30 cellular contexts compared by ENCODE assay signal in genomic region chr5:146050061-146050460, GRCh38. TPM values are rescaled to one million over a fixed set of nuclear protein-coding genes. Genes with fewer than 3 reads are reported as not detected.
"Had no signal": no experiment of that assay in that cellular context is flagged by ENCODE, and none has a peak within 500 bp of the region (broad histone marks: within the 10 kb centered on the region; RNA-seq: fewer than 3 reads in every experiment).

No MANE protein-coding gene starts in this region.

- H3K4me3 Mint-ChIP-seq: activated CD4-positive, alpha-beta memory T cell treated with anti-CD3 and anti-CD28 coated beads for 36 hours; activated CD4-positive, alpha-beta T cell treated with anti-CD3 and anti-CD28 coated beads, Interleukin-2, amount 10 ng/mL, durations not matched to agents 24 days and 14 days; activated naive CD4-positive, alpha-beta T cell treated with anti-CD3 and anti-CD28 coated beads for 36 hours; activated naive CD8-positive, alpha-beta T cell treated with anti-CD3 and anti-CD28 coated beads for 36 hours; activated T-helper 1 cell treated with anti-CD3 and anti-CD28 coated beads, Interleukin-12 subunit alpha, Interleukin-12 subunit beta, Interleukin-2, Interleukin-4 antibody, amounts not matched to agents 30 ng/mL and 10 ng/mL and 1 ng/mL, durations not matched to agents 14 hours and 24 hours and 36 hours; immature natural killer cell; memory B cell; naive thymus-derived CD8-positive, alpha-beta T cell; stimulated activated effector memory CD8-positive, alpha-beta T cell treated with anti-CD3 and anti-CD28 coated beads, Interleukin-12 subunit alpha, Interleukin-12 subunit beta, amount 100 ng/mL, for 72 hours; T-helper 17 cell had no signal

- DNase-seq: activated CD4-positive, alpha-beta T cell treated with anti-CD3 and anti-CD28 coated beads, Interleukin-2, amount 10 ng/mL, durations not matched to agents 24 days and 14 days; activated CD4-positive, CD25-positive, alpha-beta regulatory T cell treated with anti-CD3 and anti-CD28 coated beads, Interleukin-2, amount 50 U/mL, for 72 hours; activated CD8-positive, alpha-beta memory T cell treated with anti-CD3 and anti-CD28 coated beads, Interleukin-2, amount 50 U/mL, for 4 hours; activated effector memory CD4-positive, alpha-beta T cell treated with anti-CD3 and anti-CD28 coated beads, Interleukin-2, amount 50 U/mL, for 16 hours; activated T-cell treated with anti-CD3 and anti-CD28 coated beads, Interleukin-2, amount 50 U/mL, for 1 hour; aorta; cortex of kidney; immature natural killer cell; kidney; naive thymus-derived CD8-positive, alpha-beta T cell; stimulated activated CD4-positive, alpha-beta T cell treated with anti-CD3 and anti-CD28 coated beads, Interleukin-4, amount 100 ng/mL, for 1 hour; T-helper 17 cell had no signal

- H3K9me3 Mint-ChIP-seq: activated CD4-positive, alpha-beta memory T cell treated with anti-CD3 and anti-CD28 coated beads for 36 hours; activated CD4-positive, alpha-beta T cell treated with anti-CD3 and anti-CD28 coated beads, Interleukin-2, amount 10 ng/mL, durations not matched to agents 24 days and 14 days; activated naive CD4-positive, alpha-beta T cell treated with anti-CD3 and anti-CD28 coated beads for 36 hours; activated naive CD8-positive, alpha-beta T cell treated with anti-CD3 and anti-CD28 coated beads for 36 hours; activated T-helper 1 cell treated with anti-CD3 and anti-CD28 coated beads, Interleukin-12 subunit alpha, Interleukin-12 subunit beta, Interleukin-2, Interleukin-4 antibody, amounts not matched to agents 30 ng/mL and 10 ng/mL and 1 ng/mL, durations not matched to agents 14 hours and 24 hours and 36 hours; immature natural killer cell; stimulated activated effector memory CD8-positive, alpha-beta T cell treated with anti-CD3 and anti-CD28 coated beads, Interleukin-12 subunit alpha, Interleukin-12 subunit beta, amount 100 ng/mL, for 72 hours had no signal

- H3K4me1 Mint-ChIP-seq: activated CD4-positive, alpha-beta T cell treated with anti-CD3 and anti-CD28 coated beads, Interleukin-2, amount 10 ng/mL, durations not matched to agents 24 days and 14 days; activated naive CD8-positive, alpha-beta T cell treated with anti-CD3 and anti-CD28 coated beads for 36 hours; immature natural killer cell; memory B cell; naive thymus-derived CD8-positive, alpha-beta T cell; stimulated activated effector memory CD8-positive, alpha-beta T cell treated with anti-CD3 and anti-CD28 coated beads, Interleukin-12 subunit alpha, Interleukin-12 subunit beta, amount 100 ng/mL, for 72 hours; T-helper 17 cell had no signal

- H3K27ac ChIP-seq: adrenal gland, brain microvascular endothelial cell, heart left ventricle, neutrophil, right lobe of liver, suprapubic skin, tibial nerve, WERI-Rb-1 had no signal

- H3K36me3 Mint-ChIP-seq: activated CD4-positive, alpha-beta memory T cell treated with anti-CD3 and anti-CD28 coated beads for 36 hours; activated naive CD8-positive, alpha-beta T cell treated with anti-CD3 and anti-CD28 coated beads for 36 hours; immature natural killer cell; memory B cell; naive thymus-derived CD8-positive, alpha-beta T cell; stimulated activated effector memory CD8-positive, alpha-beta T cell treated with anti-CD3 and anti-CD28 coated beads, Interleukin-12 subunit alpha, Interleukin-12 subunit beta, amount 100 ng/mL, for 72 hours had no signal

- H3K4me1 ChIP-seq: adrenal gland, tibial nerve had no signal

- H3K27me3 ChIP-seq: adrenal gland, brain microvascular endothelial cell, heart left ventricle, neutrophil, right lobe of liver, suprapubic skin, tibial nerve had no signal

- H3K4me3 ChIP-seq: adrenal gland, heart left ventricle, right lobe of liver, suprapubic skin, tibial nerve had no signal

- H3K36me3 ChIP-seq: adrenal gland, brain microvascular endothelial cell, heart left ventricle, neutrophil, tibial nerve, WERI-Rb-1 had no signal

- ATAC-seq: naive thymus-derived CD8-positive, alpha-beta T cell; stimulated activated effector memory CD8-positive, alpha-beta T cell treated with anti-CD3 and anti-CD28 coated beads, Interleukin-12 subunit alpha, Interleukin-12 subunit beta, amount 100 ng/mL, for 72 hours; T-helper 17 cell had no signal

- H3K27ac Mint-ChIP-seq: activated CD4-positive, alpha-beta memory T cell treated with anti-CD3 and anti-CD28 coated beads for 36 hours; activated CD4-positive, alpha-beta T cell treated with anti-CD3 and anti-CD28 coated beads, Interleukin-2, amount 10 ng/mL, durations not matched to agents 24 days and 14 days; activated naive CD4-positive, alpha-beta T cell treated with anti-CD3 and anti-CD28 coated beads for 36 hours; activated naive CD8-positive, alpha-beta T cell treated with anti-CD3 and anti-CD28 coated beads for 36 hours; activated T-helper 1 cell treated with anti-CD3 and anti-CD28 coated beads, Interleukin-12 subunit alpha, Interleukin-12 subunit beta, Interleukin-2, Interleukin-4 antibody, amounts not matched to agents 30 ng/mL and 10 ng/mL and 1 ng/mL, durations not matched to agents 14 hours and 24 hours and 36 hours; immature natural killer cell; memory B cell; naive thymus-derived CD8-positive, alpha-beta T cell; stimulated activated effector memory CD8-positive, alpha-beta T cell treated with anti-CD3 and anti-CD28 coated beads, Interleukin-12 subunit alpha, Interleukin-12 subunit beta, amount 100 ng/mL, for 72 hours had no signal

- H3K9me3 ChIP-seq: adrenal gland, heart left ventricle, neutrophil, right lobe of liver, suprapubic skin, tibial nerve had no signal

RNA-seq across cellular contexts. Expression of gene PLAC8L1, which starts 55.3 kb away (rescaled TPM):
- total RNA-seq: cardiac septum, kidney, lower leg skin, renal cortical epithelial cell, right lobe of liver, skeletal muscle tissue, suprapubic skin, tibial nerve had no signal
- polyA plus RNA-seq: heart left ventricle; immature natural killer cell; naive thymus-derived CD8-positive, alpha-beta T cell had no signal
